ENCODE assay signal across 12 cellular contexts in genomic region chr16:3153077-3153368, GRCh38. TPM values are rescaled to one million over a fixed set of nuclear protein-coding genes. Genes with fewer than 3 reads are reported as not detected.
DNase-seq lines count a peak whose midpoint lies in the region; ATAC-seq and TF ChIP-seq lines count a peak whose summit lies in the region.
"Had no signal": no experiment of that assay in that cellular context is flagged by ENCODE, and none has a peak within 500 bp of the region (broad histone marks: within the 10 kb centered on the region; RNA-seq: fewer than 3 reads in every experiment).

No MANE protein-coding gene starts in this region.

- no peak overlapping the region for H3K27ac ChIP-seq in OCI-LY7 (ENCODE audit: low read depth, low read length, poor library complexity, severe bottlenecking)
- peak overlapping the region in 43 of 59 donors; percentile 23 to 93 (median 81) for H3K27ac ChIP-seq in dorsolateral prefrontal cortex

- CTCF ChIA-PET in OCI-LY7 (lab: Charles Lee; ENCODE audit: unreplicated experiment): no interaction called here

- H2AFZ ChIP-seq in OCI-LY7 (ENCODE audit: low read length): no peak overlapping the region

- H3K36me3 ChIP-seq in OCI-LY7 (ENCODE audit: insufficient read depth, low read length): no peaks in the 10 kb centered on the region

- peaks cover 1% of the 10 kb centered on the region for H3K36me3 Mint-ChIP-seq in T-helper 2 cell treated with Interferon-gamma antibody and Interleukin-4, amounts not matched to agents 5 μg/mL and 100 μg/mL, for 36 hours (ENCODE audit: low read depth)
- no peaks in the 10 kb centered on the region for H3K36me3 Mint-ChIP-seq in osteocyte (ENCODE audit: unreplicated experiment)

- peaks cover 36% of the 10 kb centered on the region for H3K4me1 Mint-ChIP-seq in T-helper 2 cell treated with Interferon-gamma antibody and Interleukin-4, amounts not matched to agents 5 μg/mL and 100 μg/mL, for 36 hours (ENCODE audit: low read depth)
- H3K4me1 Mint-ChIP-seq in osteocyte (ENCODE audit: unreplicated experiment): peaks cover 38% of the 10 kb centered on the region

- no peaks in the 10 kb centered on the region for H4K20me1 ChIP-seq in OCI-LY7 (ENCODE audit: insufficient read depth, low read length)

- H3K9me3 ChIP-seq in OCI-LY7 (ENCODE audit: low read length): no peaks in the 10 kb centered on the region

- H3K4me3 ChIP-seq in OCI-LY7 (ENCODE audit: low read depth, low read length, poor library complexity, severe bottlenecking) (peak overlapping the region; percentile 79), dorsolateral prefrontal cortex (peak overlapping the region in 39 of 59 donors; percentile 33 to 85 (median 73))

- BruUV-seq in OCI-LY7 (replicated peaks; lab: Mats Ljungman, UMichigan): no TSS peak

- peak overlapping the region; percentile 85 for H3K27ac Mint-ChIP-seq in T-helper 2 cell treated with Interferon-gamma antibody and Interleukin-4, amounts not matched to agents 5 μg/mL and 100 μg/mL, for 36 hours
- H3K27ac Mint-ChIP-seq in osteocyte (ENCODE audit: unreplicated experiment): peak overlapping the region; percentile 90

- H3K79me2 ChIP-seq in OCI-LY7 (ENCODE audit: insufficient read depth, low read depth, low read length): no peaks in the 10 kb centered on the region

- intact Hi-C loops in OCI-LY7 (cut with micrococcal nuclease; ENCODE audit: unreplicated experiment) (loop anchor here (10.0 kb wide), 3 partner anchors 112 to 472 kb away; partner anchors contain the start of gene CLUAP1), dorsolateral prefrontal cortex (cut with DNase I) (loop anchor here in 1 of 2 donors (10.0 kb wide), 1 partner anchor 132 kb away; the partner anchor contains the start of gene ZNF263)

- H3K27me3 Mint-ChIP-seq in T-helper 2 cell treated with Interferon-gamma antibody and Interleukin-4, amounts not matched to agents 5 μg/mL and 100 μg/mL, for 36 hours (ENCODE audit: low read depth): peaks cover 38% of the 10 kb centered on the region
- no peaks in the 10 kb centered on the region for H3K27me3 Mint-ChIP-seq in osteocyte (ENCODE audit: unreplicated experiment)

- POLR2A ChIA-PET in OCI-LY7 (lab: Charles Lee): no interaction called here

- H3K9me3 Mint-ChIP-seq in T-helper 2 cell treated with Interferon-gamma antibody and Interleukin-4, amounts not matched to agents 5 μg/mL and 100 μg/mL, for 36 hours: no peaks in the 10 kb centered on the region
- H3K9me3 Mint-ChIP-seq in osteocyte (ENCODE audit: unreplicated experiment): no peaks in the 10 kb centered on the region

- peaks cover 0 to 8% (median 0%) of the 10 kb centered on the region in 45 donors for H3K27me3 ChIP-seq in dorsolateral prefrontal cortex

- peak overlapping the region; percentile 94; the same call in 1 of the 2 replicates for H3K4me2 ChIP-seq in OCI-LY7 (ENCODE audit: low read length)

- no peaks in the 10 kb centered on the region for H3K9me2 ChIP-seq in OCI-LY7 (ENCODE audit: insufficient read depth, low read length)

- H3K4me1 ChIP-seq in OCI-LY7 (ENCODE audit: insufficient read depth, low read length, poor library complexity, severe bottlenecking): peaks cover 22% of the 10 kb centered on the region

- no peak for DNase-seq in T-helper 2 cell treated with Interferon-gamma antibody and Interleukin-4, amounts not matched to agents 5 μg/mL and 100 μg/mL, for 36 hours (ENCODE audit: low spot score)
- DNase-seq in T-helper 2 cell (no peak), OCI-LY7 (ENCODE audit: low spot score) (no peak), dorsolateral prefrontal cortex (no peak), osteocyte (ENCODE audit: extremely low spot score, unreplicated experiment) (no peak), NCI-H446 treated with DMSO at 0.1 percent for 48 hours (lab: John Stamatoyannopoulos, UW) (no peak), NCI-H82 treated with DMSO at 0.1 percent for 48 hours (lab: John Stamatoyannopoulos, UW; ENCODE audit: unreplicated experiment) (no peak)
- DNase-seq: cortex of kidney had no signal

- ATAC-seq in GM21367 (IDR thresholded peaks at IDR 0.05; ENCODE audit: unreplicated experiment): no peak

- no peak overlapping the region for H3K4me3 Mint-ChIP-seq in T-helper 2 cell treated with Interferon-gamma antibody and Interleukin-4, amounts not matched to agents 5 μg/mL and 100 μg/mL, for 36 hours
- peak overlapping the region; percentile 80 for H3K4me3 Mint-ChIP-seq in osteocyte (ENCODE audit: unreplicated experiment)

- TF ChIP-seq CTCF in OCI-LY7 (conservative IDR thresholded peaks at IDR 0.05; ENCODE audit: low read length) (no peak), dorsolateral prefrontal cortex (IDR thresholded peaks at IDR 0.05 in 54 of 56, conservative IDR thresholded peaks at IDR 0.05 in 2 of 56; ENCODE audit: low read depth in 1 of 56, partially characterized antibody in 56 of 56) (no peak), osteocyte (IDR thresholded peaks at IDR 0.05) (no peak)

RNA-seq across cellular contexts. Expression of gene ZNF213, which starts 18.2 kb away (rescaled TPM):
- total RNA-seq in OCI-LY7 (2014; rRNA removed; shearing (Covaris generic)): 3.4 and 4.8 TPM in 2 replicates
- total RNA-seq in OCI-LY7 (2022) (8.5 and 9.1 TPM in 2 replicates), dorsolateral prefrontal cortex (10 to 100 TPM; 15.3 to 32.9 (median 20.5) TPM), osteocyte (13.4 and 14.3 TPM in 2 replicates)

RNA-seq across cellular contexts. Expression of gene OR1F1, which starts 35.0 kb away (rescaled TPM):
- not detected in 2 replicates for total RNA-seq in OCI-LY7 (2014; rRNA removed; shearing (Covaris generic))
- total RNA-seq in OCI-LY7 (2022): not detected in 2 replicates
- total RNA-seq in dorsolateral prefrontal cortex: 1 to 10 TPM in 49 of 120 experiments, under 1 TPM in 46, not detected in 25; 0.52 to 3.4 (median 1.0) TPM
- total RNA-seq in osteocyte: not detected in 2 replicates
- total RNA-seq: glomerular endothelial cell; HT-29; T-helper 1 cell treated with Interleukin-12 subunit alpha and Interleukin-12 subunit beta and Interleukin-4 antibody, amounts not matched to agents 30 ng/mL and 1 ng/mL, for 36 hours had no signal

RNA-seq across cellular contexts. Expression of gene ZNF205, which starts 40.6 kb away (rescaled TPM):
- 0.67 and 1.2 TPM in 2 replicates for total RNA-seq in OCI-LY7 (2014; rRNA removed; shearing (Covaris generic))
- total RNA-seq in OCI-LY7 (2022): 0.30 TPM in 1 of 2 replicates, not detected in the other
- total RNA-seq in dorsolateral prefrontal cortex: 10 to 100 TPM in 64 of 120 experiments, 1 to 10 TPM in 56; 6.4 to 18.5 (median 10.4) TPM
- total RNA-seq in osteocyte: 14.8 and 15.9 TPM in 2 replicates

RNA-seq across cellular contexts. Expression of gene ZSCAN10, which starts 53.9 kb away (rescaled TPM):
- total RNA-seq in OCI-LY7 (2014; rRNA removed; shearing (Covaris generic)): 0.09 TPM in 1 of 2 replicates, not detected in the other
- total RNA-seq in OCI-LY7 (2022) (0.49 and 0.72 TPM in 2 replicates), dorsolateral prefrontal cortex (under 1 TPM in 8 of 120 experiments, not detected in 112; 0.28 to 0.84 (median 0.41) TPM), osteocyte (not detected in 2 replicates)
- total RNA-seq: glomerular endothelial cell, HT-29 had no signal
